Comparison of ENCODE assay signal across 30 cellular contexts in genomic region chr6:14696367-14696766, GRCh38.
"Had no signal": no experiment of that assay in that cellular context is flagged by ENCODE, and none has a peak within 500 bp of the region (broad histone marks: within the 10 kb centered on the region; RNA-seq: fewer than 3 reads in every experiment).

No MANE protein-coding gene starts in this region.

- H3K27ac ChIP-seq: adrenal gland, ascending aorta, body of pancreas, brain microvascular endothelial cell, breast epithelium, cardiac muscle cell had no signal

- H3K4me1 ChIP-seq: adrenal gland, ascending aorta, body of pancreas, breast epithelium had no signal

- H3K36me3 ChIP-seq: adrenal gland, ascending aorta, brain microvascular endothelial cell, breast epithelium, cardiac muscle cell had no signal

- H3K4me3 ChIP-seq: adrenal gland, ascending aorta, body of pancreas, breast epithelium, cardiac muscle cell had no signal

- H3K9me3 ChIP-seq: adrenal gland, ascending aorta, body of pancreas, breast epithelium had no signal

- H3K27me3 ChIP-seq: ascending aorta, body of pancreas, brain microvascular endothelial cell, breast epithelium, cardiac muscle cell had no signal

- DNase-seq: activated effector memory CD4-positive, alpha-beta T cell treated with anti-CD3 and anti-CD28 coated beads, Interleukin-2, amount 50 U/mL, for 16 hours; activated effector memory CD4-positive, alpha-beta T cell treated with Interleukin-2 at 50 U/mL for 16 hours; activated gamma-delta T cell; activated gamma-delta T cell treated with Interleukin-2 at 50 U/mL for 16 hours; activated naive CD4-positive, alpha-beta T cell; activated naive CD4-positive, alpha-beta T cell treated with anti-CD3 and anti-CD28 coated beads for 36 hours; activated naive CD4-positive, alpha-beta T cell treated with anti-CD3 and anti-CD28 coated beads, Interleukin-2, amount 10 ng/mL, durations not matched to agents 7 days and 5 days; activated naive CD4-positive, alpha-beta T cell treated with anti-CD3 and anti-CD28 coated beads, Interleukin-2, amount 50 U/mL, for 16 hours; activated naive CD4-positive, alpha-beta T cell treated with Interleukin-2 at 50 U/mL for 16 hours; activated naive CD8-positive, alpha-beta T cell treated with anti-CD3 and anti-CD28 coated beads for 36 hours; activated naive CD8-positive, alpha-beta T cell treated with anti-CD3 and anti-CD28 coated beads, Interleukin-2, amount 10 ng/mL, durations not matched to agents 7 days and 5 days; activated naive CD8-positive, alpha-beta T cell treated with anti-CD3 and anti-CD28 coated beads, Interleukin-2, amount 50 U/mL, for 24 hours; activated T-cell treated with anti-CD3 and anti-CD28 coated beads, Interleukin-2, amount 50 U/mL, for 24 hours; activated T-cell treated with anti-CD3 and anti-CD28 coated beads, Interleukin-2, amount 50 U/mL, for 4 hours; activated T-cell treated with anti-CD3 and anti-CD28 coated beads, Interleukin-2, amount 50 U/mL, for 48 hours; activated T-cell treated with anti-CD3 and anti-CD28 coated beads, Interleukin-2, amount 50 U/mL, for 72 hours; adrenal gland; amniotic stem cell; amygdala; anterior cingulate cortex; aorta; body of pancreas; brain microvascular endothelial cell; central memory CD4-positive, alpha-beta T cell; cerebellar nuclear complex had no signal

- ATAC-seq: activated naive CD4-positive, alpha-beta T cell treated with anti-CD3 and anti-CD28 coated beads, Interleukin-2, amount 50 U/mL, for 72 hours; activated naive CD8-positive, alpha-beta T cell treated with anti-CD3 and anti-CD28 coated beads, Interleukin-2, amount 50 U/mL, for 24 hours; activated T-cell treated with anti-CD3 and anti-CD28 coated beads, Interleukin-2, amount 50 U/mL, for 4 hours; activated T-cell treated with anti-CD3 and anti-CD28 coated beads, Interleukin-2, amount 50 U/mL, for 72 hours; activated T-helper 17 cell treated with anti-CD3 and anti-CD28 coated beads, Interleukin-2, amount 50 U/mL, for 72 hours; body of pancreas had no signal
